In genomic region chr11:10540915-10541591, GRCh38 we compare ENCODE assay signal across 1 cellular context.
TF ChIP-seq lines count a peak whose summit lies in the region.

Gene RNF141 (minus strand): TSS chr11:10541187. CDS start chr11:10534158, 7,029 bp downstream.

TF ChIP-seq in K562, 482 proteins besides CTCF, POLR2A, EP300 and RAD21 (continued from another document and continues in another):
- TF ChIP-seq CHD1 (IDR thresholded peaks at IDR 0.05; ENCODE audit: low read length) (no peak), ID3 (CRISPR knock-in tag; IDR thresholded peaks at IDR 0.05) (no peak), ID3 (tag; IDR thresholded peaks at IDR 0.05) (peak; percentile 90; the same call in 1 of the 2 replicates), HOXB6 (CRISPR knock-in tag; IDR thresholded peaks at IDR 0.05; ENCODE audit: borderline replicate concordance) (no peak), ZNF407 (IDR thresholded peaks at IDR 0.05; ENCODE audit: low read depth) (no peak), TOE1 (IDR thresholded peaks at IDR 0.05; ENCODE audit: borderline replicate concordance) (0 out of 2 replicates have a peak, but pooled peaks have one; percentile 32), TOE1 (CRISPR knock-in tag; IDR thresholded peaks at IDR 0.05; ENCODE audit: borderline replicate concordance, low read depth) (no peak), SRSF1 (IDR thresholded peaks at IDR 0.05; ENCODE audit: low read depth, low read length) (no peak), PML (IDR thresholded peaks at IDR 0.05; ENCODE audit: low read length) (peak; percentile 65; the same call in 1 of the 2 replicates), USF2 (CRISPR knock-in tag; IDR thresholded peaks at IDR 0.05) (no peak), SIN3B (IDR thresholded peaks at IDR 0.05; ENCODE audit: low read depth) (peak; percentile 78; the same call in 1 of the 2 replicates), SAFB2 (IDR thresholded peaks at IDR 0.05; ENCODE audit: borderline replicate concordance, low read depth, low read length, severe bottlenecking) (no peak), ZNF41 (CRISPR knock-in tag; conservative IDR thresholded peaks at IDR 0.05) (no peak), MNT (conservative IDR thresholded peaks at IDR 0.05) (peak; percentile 62 to 83; a peak in 3 of 4 replicates), ZBTB9 (CRISPR knock-in tag; IDR thresholded peaks at IDR 0.05) (0 out of 2 replicates have a peak, but pooled peaks have one; percentile 27), HNRNPK (IDR thresholded peaks at IDR 0.05; ENCODE audit: low read depth, low read length, poor library complexity, severe bottlenecking) (no peak), HDAC6 (IDR thresholded peaks at IDR 0.05; ENCODE audit: low read depth, low read length) (0 out of 2 replicates have a peak, but pooled peaks have one; percentile 48), PHF20 (IDR thresholded peaks at IDR 0.05; ENCODE audit: partially characterized antibody) (peak; percentile 93), MBD2 (IDR thresholded peaks at IDR 0.05; ENCODE audit: borderline replicate concordance, low read depth) (peak; percentile 76; the same call in 1 of the 2 replicates), ARHGAP35 (IDR thresholded peaks at IDR 0.05; ENCODE audit: partially characterized antibody) (no peak), SAFB (IDR thresholded peaks at IDR 0.05; ENCODE audit: borderline replicate concordance, low read depth, low read length) (no peak), HNRNPUL1 (IDR thresholded peaks at IDR 0.05; ENCODE audit: low read length) (no peak), ZNF518B (CRISPR knock-in tag; IDR thresholded peaks at IDR 0.05) (no peak), ZNF239 (CRISPR knock-in tag; IDR thresholded peaks at IDR 0.05) (no peak), SIX5 (IDR thresholded peaks at IDR 0.05; ENCODE audit: borderline replicate concordance in 1 of 2, insufficient read depth in 1 of 2, low read depth in 1 of 2, low read length in 2 of 2) (no peak), PHB2 (IDR thresholded peaks at IDR 0.05; ENCODE audit: low read depth) (no peak), ZNF174 (CRISPR knock-in tag; IDR thresholded peaks at IDR 0.05) (no peak), ESRRA (IDR thresholded peaks at IDR 0.05; ENCODE audit: borderline replicate concordance, low read depth) (peak; percentile 73; the same call in 1 of the 2 replicates), FOXA3 (CRISPR knock-in tag; conservative IDR thresholded peaks at IDR 0.05 in 1 of 2, IDR thresholded peaks at IDR 0.05 in 1 of 2) (no peak; a peak in 1 of 4 replicates), ATF7 (IDR thresholded peaks at IDR 0.05) (peak; percentile 77), GATAD2B (IDR thresholded peaks at IDR 0.05; ENCODE audit: borderline replicate concordance) (no peak), JUNB (CRISPR knock-in tag; conservative IDR thresholded peaks at IDR 0.05) (no peak), HOMEZ (CRISPR knock-in tag; IDR thresholded peaks at IDR 0.05) (no peak), CBFA2T3 (IDR thresholded peaks at IDR 0.05) (no peak), ZNF143 (CRISPR knock-in tag; IDR thresholded peaks at IDR 0.05) (no peak), GTF3C2 (IDR thresholded peaks at IDR 0.05; ENCODE audit: borderline replicate concordance, extremely low read depth, insufficient read length) (no peak), RBM25 (IDR thresholded peaks at IDR 0.05; ENCODE audit: low read depth, low read length, severe bottlenecking) (no peak), ZC3H4 (CRISPR knock-in tag; IDR thresholded peaks at IDR 0.05; ENCODE audit: borderline replicate concordance) (no peak), ETS2 (tag; IDR thresholded peaks at IDR 0.05; ENCODE audit: borderline replicate concordance, poor library complexity, severe bottlenecking) (no peak), RNF2 (IDR thresholded peaks at IDR 0.05) (peak; percentile 57), CHD4 (IDR thresholded peaks at IDR 0.05; ENCODE audit: insufficient read depth, insufficient replicate concordance, low read depth, low read length, poor library complexity, severe bottlenecking) (no peak), KDM1A (IDR thresholded peaks at IDR 0.05) (no peak), FOXP1 (CRISPR knock-in tag; IDR thresholded peaks at IDR 0.05) (peak; percentile 79), TAL1 (IDR thresholded peaks at IDR 0.05) (no peak)
